ENCODE assay signal across 9 cellular contexts in genomic region chr20:52441708-52442107, GRCh38.
"Had no signal": no experiment of that assay in that cellular context is flagged by ENCODE, and none has a peak within 500 bp of the region (broad histone marks: within the 10 kb centered on the region; RNA-seq: fewer than 3 reads in every experiment).

No MANE protein-coding gene starts in this region.

- ATAC-seq: GM23338, HepG2 had no signal

- H3K4me3 Mint-ChIP-seq: GM23338, H9, IgD-negative memory B cell had no signal

- H3K27ac ChIP-seq: HL-60 had no signal

- H3K27ac Mint-ChIP-seq: GM23338, IgD-negative memory B cell had no signal

- H3K4me1 Mint-ChIP-seq: IgD-negative memory B cell had no signal

- H3K36me3 Mint-ChIP-seq: IgD-negative memory B cell had no signal

- H3K4me2 ChIP-seq: GM23338 had no signal

- H3K4me3 ChIP-seq: GM23338 had no signal

- H3K9me3 Mint-ChIP-seq: GM23338, H9, IgD-negative memory B cell had no signal

- FAIRE-seq: H1, H54, HepG2 had no signal

- H3K27me3 Mint-ChIP-seq: IgD-negative memory B cell had no signal

- DNase-seq: H9, HCEC 1CT, KBM-7 had no signal
